19 cellular contexts compared by ENCODE assay signal in genomic region chr13:26861951-26862350, GRCh38.
"Had no signal": no experiment of that assay in that cellular context is flagged by ENCODE, and none has a peak within 500 bp of the region (broad histone marks: within the 10 kb centered on the region; RNA-seq: fewer than 3 reads in every experiment).

No MANE protein-coding gene starts in this region.

- ATAC-seq: activated T-cell treated with anti-CD3 and anti-CD28 coated beads, Interleukin-2, amount 50 U/mL, for 4 hours; gastrocnemius medialis; left cardiac atrium had no signal

- H3K36me3 Mint-ChIP-seq: activated naive CD8-positive, alpha-beta T cell; memory B cell; natural killer cell treated with Interleukin-12 subunit alpha and Interleukin-12 subunit beta and Interleukin-15 and Interleukin-18, amount 100 ng/mL, for 72 hours; type B pancreatic cell had no signal

- DNase-seq: activated CD4-positive, alpha-beta T cell treated with anti-CD3 and anti-CD28 coated beads for 4 hours; activated CD4-positive, alpha-beta T cell treated with anti-CD3 and anti-CD28 coated beads, Interleukin-2, amount 50 U/mL, for 48 hours; activated CD4-positive, CD25-positive, alpha-beta regulatory T cell; activated CD8-positive, alpha-beta memory T cell treated with anti-CD3 and anti-CD28 coated beads, Interleukin-2, amount 50 U/mL, for 48 hours; activated naive CD4-positive, alpha-beta T cell; activated T-cell treated with anti-CD3 and anti-CD28 coated beads, Interleukin-2, amount 50 U/mL, for 4 hours; esophagus squamous epithelium; gastrocnemius medialis; islet precursor cell; left cardiac atrium; spleen; stimulated activated CD4-positive, alpha-beta T cell treated with anti-CD3 and anti-CD28 coated beads, Interleukin-4, amount 100 ng/mL, for 1 hour; stimulated activated naive CD4-positive, alpha-beta T cell had no signal

- H3K4me3 Mint-ChIP-seq: activated naive CD8-positive, alpha-beta T cell; activated T-cell treated with anti-CD3 and anti-CD28 coated beads, Interleukin-2, amount 50 U/mL, for 4 hours; central memory CD8-positive, alpha-beta T cell; memory B cell; natural killer cell treated with Interleukin-12 subunit alpha and Interleukin-12 subunit beta and Interleukin-15 and Interleukin-18, amount 100 ng/mL, for 72 hours; type B pancreatic cell had no signal

- H3K4me1 Mint-ChIP-seq: central memory CD8-positive, alpha-beta T cell; memory B cell had no signal

- H3K27ac Mint-ChIP-seq: activated naive CD8-positive, alpha-beta T cell; activated T-helper 2 cell treated with anti-CD3 and anti-CD28 coated beads, Interferon-gamma antibody, Interleukin-2, Interleukin-4, amounts not matched to agents 10 μg/mL and 5 μg/mL and 100 μg/mL, durations not matched to agents 14 hours and 24 hours and 36 hours; memory B cell; natural killer cell treated with Interleukin-12 subunit alpha and Interleukin-12 subunit beta and Interleukin-15 and Interleukin-18, amount 100 ng/mL, for 72 hours; type B pancreatic cell had no signal

- H3K9me3 Mint-ChIP-seq: activated T-cell treated with anti-CD3 and anti-CD28 coated beads, Interleukin-2, amount 50 U/mL, for 4 hours; activated T-helper 2 cell treated with anti-CD3 and anti-CD28 coated beads, Interferon-gamma antibody, Interleukin-2, Interleukin-4, amounts not matched to agents 10 μg/mL and 5 μg/mL and 100 μg/mL, durations not matched to agents 14 hours and 24 hours and 36 hours; central memory CD8-positive, alpha-beta T cell; memory B cell; natural killer cell treated with Interleukin-12 subunit alpha and Interleukin-12 subunit beta and Interleukin-15 and Interleukin-18, amount 100 ng/mL, for 72 hours; type B pancreatic cell had no signal
